5 cellular contexts compared by ENCODE assay signal in the genomic region with DNA sequence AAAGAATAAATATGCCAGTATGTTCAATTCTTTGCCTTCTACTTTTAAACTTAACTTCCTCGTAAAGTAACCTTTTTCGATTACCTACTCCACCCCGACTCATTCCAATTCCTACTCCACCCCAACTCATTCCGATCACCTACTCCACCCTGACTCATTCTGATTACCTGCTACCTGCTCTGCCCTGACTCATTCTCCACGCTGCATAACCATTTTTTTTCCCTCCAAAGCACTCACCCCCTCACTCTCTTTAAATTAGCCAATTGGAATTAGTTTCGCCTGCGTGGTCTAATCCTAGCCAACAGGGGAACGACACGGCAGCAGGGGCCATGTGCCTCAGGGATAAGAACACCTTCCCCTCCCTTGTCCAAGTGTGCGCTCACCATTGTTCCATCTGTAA.
DNase-seq lines count a peak whose midpoint lies in the region; ATAC-seq, FAIRE-seq and TF ChIP-seq lines count a peak whose summit lies in the region.
"Not testable (repeated sequence)": the region's sequence is repeated elsewhere in the genome, so short reads cannot be mapped to it uniquely, and the experiment has no call there.

No MANE protein-coding gene starts in this region.

- H3K36me3 Mint-ChIP-seq in WTC11, result not testable (repeated sequence)

- not testable (repeated sequence) for H3K9me2 ChIP-seq in HCT116 (ENCODE audit: insufficient read depth)

- not testable (repeated sequence) for FAIRE-seq in bronchial epithelial cell (lab: Jason Lieb, UNC)

- POLR2A ChIA-PET in HCT116 (lab: Charles Lee); WTC11 (lab: Charles Lee): not testable (repeated sequence)

- peak; percentile 15 for DNase-seq in HCT116 (ENCODE audit: low read depth, low spot score)
- DNase-seq in WTC11 (ENCODE audit: low spot score), result not testable (repeated sequence)
- DNase-seq in bronchial epithelial cell (ENCODE audit: low read depth), result peak; percentile 42
- DNase-seq in epithelial cell of esophagus (ENCODE audit: low read depth), result peak; percentile 53
- DNase-seq in kidney tubule cell (ENCODE audit: low spot score), result peak; percentile 45

- not testable (repeated sequence) for TF ChIP-seq CTCF in HCT116 (IDR thresholded peaks at IDR 0.05 in 2 of 3, conservative IDR thresholded peaks at IDR 0.05 in 1 of 3; ENCODE audit: borderline replicate concordance in 1 of 3, insufficient read depth in 1 of 3, low read depth in 2 of 3, low read length in 2 of 3); WTC11 (IDR thresholded peaks at IDR 0.05); bronchial epithelial cell (IDR thresholded peaks at IDR 0.05; ENCODE audit: insufficient read depth, low read length, severe bottlenecking); epithelial cell of esophagus (IDR thresholded peaks at IDR 0.05; ENCODE audit: insufficient read depth, low read depth, low read length, missing control alignments)

- not testable (repeated sequence) for H3K9ac ChIP-seq in HCT116 (ENCODE audit: low read length)

- H3K4me3 ChIP-seq in HCT116 (replicated peaks in 1 of 2; ENCODE audit: low read depth in 1 of 2, low read length in 2 of 2); bronchial epithelial cell (ENCODE audit: low read depth, low read length); epithelial cell of esophagus (ENCODE audit: low read length): not testable (repeated sequence)

- BruUV-seq in HCT116 (replicated peaks; lab: Mats Ljungman, UMichigan), result not testable (repeated sequence)

- not testable (repeated sequence) for H4K20me1 ChIP-seq in HCT116 (ENCODE audit: insufficient read depth)

- H3K4me2 ChIP-seq in HCT116 (ENCODE audit: low read length), result peak overlapping the region; percentile 22

- H3K79me2 ChIP-seq in HCT116 (ENCODE audit: insufficient read depth, low read length), result not testable (repeated sequence)

- not testable (repeated sequence) for TF ChIP-seq RAD21 in HCT116 (IDR thresholded peaks at IDR 0.05; ENCODE audit: low read depth)

- intact Hi-C loops in HCT116 (cut with micrococcal nuclease), result not testable (repeated sequence)

- H3K4me1 ChIP-seq in HCT116 (ENCODE audit: control insufficient read depth in 1 of 2, insufficient read depth in 2 of 2, low read length in 2 of 2), result peaks cover 0 to 14% of the 10 kb centered on the region in 2 experiments; a peak in 2 of 4 replicates

- not testable (repeated sequence) for H3K4me3 Mint-ChIP-seq in WTC11

- not testable (repeated sequence) for H3K27ac ChIP-seq in HCT116 (ENCODE audit: low read depth, low read length)

- not testable (repeated sequence) for H3K27me3 ChIP-seq in HCT116 (ENCODE audit: insufficient read depth, low read length); bronchial epithelial cell (ENCODE audit: control insufficient read depth, insufficient read depth, low read length)

- H3K27me3 Mint-ChIP-seq in WTC11 (ENCODE audit: low read depth), result not testable (repeated sequence)

- H3K9me3 ChIP-seq in HCT116 (ENCODE audit: control insufficient read depth in 1 of 2, insufficient read depth in 1 of 2, low read depth in 1 of 2, low read length in 2 of 2), result not testable (repeated sequence)

- CTCF ChIA-PET in HCT116 (lab: Charles Lee), result not testable (repeated sequence)
- CTCF ChIA-PET in WTC11 (lab: Charles Lee), result interaction anchor here (1.4 kb wide), 1 partner anchor 134 kb away, joined by 4 read pairs; no protein-coding TSS in a partner anchor

- TF ChIP-seq POLR2A in HCT116 (IDR thresholded peaks at IDR 0.05; ENCODE audit: borderline replicate concordance, extremely low read depth, insufficient read depth, insufficient read length), result not testable (repeated sequence)

- not testable (repeated sequence) for H2AFZ ChIP-seq in HCT116 (ENCODE audit: low read depth, low read length, poor library complexity, severe bottlenecking)

- ATAC-seq in HCT116, result 0 out of 2 replicates have a peak, but pooled peaks have one; percentile 27
- ATAC-seq in WTC11, result not testable (repeated sequence)

- peaks cover 33% of the 10 kb centered on the region for H3K4me1 Mint-ChIP-seq in WTC11

- peak overlapping the region; percentile 5 for H3K27ac Mint-ChIP-seq in WTC11

- peaks cover 18% of the 10 kb centered on the region for H3K9me3 Mint-ChIP-seq in WTC11

- not testable (repeated sequence) for H3K36me3 ChIP-seq in HCT116 (ENCODE audit: control insufficient read depth in 1 of 2, insufficient read depth in 2 of 2, low read length in 2 of 2); bronchial epithelial cell (ENCODE audit: control insufficient read depth, insufficient read depth, low read length)

- RAD21 ChIA-PET in HCT116 (lab: Charles Lee; ENCODE audit: low non-redundant PET in 1 of 2, low total read pairs in 2 of 2, uncharacterized antibody in 2 of 2, unreplicated experiment in 2 of 2), result not testable (repeated sequence)

TF ChIP-seq in HCT116, 20 proteins besides CTCF, POLR2A, EP300 and RAD21:
- TF ChIP-seq EGR1 (IDR thresholded peaks at IDR 0.05; ENCODE audit: low read depth) (peak; percentile 53; the same call in 1 of the 2 replicates), JUND (IDR thresholded peaks at IDR 0.05) (peak; percentile 35; the same call in 1 of the 2 replicates), FOSL1 (IDR thresholded peaks at IDR 0.05; ENCODE audit: low read depth) (peak; percentile 48; the same call in 1 of the 2 replicates), SP1 (IDR thresholded peaks at IDR 0.05; ENCODE audit: low read depth) (peak; percentile 27; the same call in 1 of the 2 replicates)
TF ChIP-seq in HCT116: peak in this region for 4; not testable (repeated sequence) for 16.
